ENCODE assay signal across 1 cellular context in genomic region chr11:11787305-11788066, GRCh38.
TF ChIP-seq lines count a peak whose summit lies in the region.

No MANE protein-coding gene starts in this region.

TF ChIP-seq in HEK293, 187 proteins besides CTCF, POLR2A, EP300 and RAD21 (continued from another document):
- TF ChIP-seq ZBTB6 (tag by site-specific recombination; IDR thresholded peaks at IDR 0.05), result no peak
- no peak for TF ChIP-seq GLI4 (tag by site-specific recombination; IDR thresholded peaks at IDR 0.05)
- no peak for TF ChIP-seq ZNF510 (tag by site-specific recombination; IDR thresholded peaks at IDR 0.05; ENCODE audit: insufficient replicate concordance)
- TF ChIP-seq ZNF366 (tag by site-specific recombination; conservative IDR thresholded peaks at IDR 0.05), result peak; percentile 37; the same call in 1 of the 2 replicates
- TF ChIP-seq ZNF654 (tag by site-specific recombination; IDR thresholded peaks at IDR 0.05; ENCODE audit: low read depth), result peak; percentile 85
- no peak for TF ChIP-seq ZNF501 (tag by site-specific recombination; IDR thresholded peaks at IDR 0.05)
TF ChIP-seq in HEK293: peak in this region for 3.
